9 cellular contexts compared by ENCODE assay signal in the genomic region with DNA sequence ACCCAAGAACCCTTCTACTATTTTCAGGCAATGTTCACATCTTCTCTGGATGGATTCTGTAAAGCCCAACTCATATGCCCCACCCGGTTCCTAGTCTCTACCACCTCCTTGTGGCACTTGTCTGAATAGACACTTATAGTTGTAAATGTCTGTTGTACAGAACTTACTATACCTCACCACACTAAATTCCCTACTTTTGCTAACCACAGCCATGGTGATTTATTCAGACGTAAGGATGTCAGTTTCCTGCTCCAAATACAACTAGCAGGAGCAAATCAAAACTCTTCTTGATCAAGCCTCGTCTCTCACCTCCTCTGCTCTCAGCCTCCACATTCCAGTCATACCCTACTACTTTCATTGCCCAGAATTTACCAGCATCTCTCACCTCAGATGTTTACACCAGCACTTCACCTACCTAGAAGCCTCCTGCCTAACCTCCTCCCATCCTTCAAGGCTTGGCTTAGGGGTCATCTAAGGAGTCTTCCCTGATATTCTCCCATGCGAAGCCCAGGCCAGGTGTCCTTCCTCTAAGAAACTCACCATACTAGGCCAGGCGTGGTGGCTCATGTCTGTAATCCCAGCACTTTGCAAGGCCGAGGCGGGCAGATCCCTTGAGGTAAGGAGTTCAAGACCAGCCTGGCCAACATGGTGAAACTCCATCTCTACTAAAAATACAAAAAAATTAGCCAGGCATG.
DNase-seq lines count a peak whose midpoint lies in the region; ATAC-seq and TF ChIP-seq lines count a peak whose summit lies in the region.
"Had no signal": no experiment of that assay in that cellular context is flagged by ENCODE, and none has a peak within 500 bp of the region (broad histone marks: within the 10 kb centered on the region; RNA-seq: fewer than 3 reads in every experiment).

No MANE protein-coding gene starts in this region.

- no peaks in the 10 kb centered on the region for H3K27me3 ChIP-seq in CD4-positive, alpha-beta T cell (ENCODE audit: control insufficient read depth, insufficient read depth, low read length)

- H3K27ac ChIP-seq in CD4-positive, alpha-beta T cell (ENCODE audit: low read depth, low read length), result no peak overlapping the region
- H3K27ac ChIP-seq: SK-N-MC had no signal

- ATAC-seq in CD4-positive, alpha-beta T cell (ENCODE audit: poor library complexity), result peak; percentile 75
- ATAC-seq in GM18867 (IDR thresholded peaks at IDR 0.05; ENCODE audit: unreplicated experiment), result peak; percentile 23
- ATAC-seq in stimulated activated naive B cell treated with anti-CD40 and anti-IgM and Interleukin-4, amounts not matched to agents 10 μg/mL and 1 μg/mL and 100 μg/mL, for 72 hours (replicated peaks), result no peak
- no peak for ATAC-seq in HG03097 (IDR thresholded peaks at IDR 0.05; ENCODE audit: low FRiP score, unreplicated experiment)

- DNase-seq in CD4-positive, alpha-beta T cell, result no peak
- DNase-seq in NCI-H460 (ENCODE audit: extremely low read depth, low read depth) (peak; percentile 32), hepatic stellate cell (ENCODE audit: low spot score) (peak; percentile 69), 8988T (no peak)
- DNase-seq in activated naive CD8-positive, alpha-beta T cell treated with anti-CD3 and anti-CD28 coated beads for 36 hours, result no peak
- no peak for DNase-seq in stimulated activated naive B cell treated with anti-CD40 and anti-IgM and Interleukin-4, amounts not matched to agents 10 μg/mL and 1 μg/mL and 100 μg/mL, for 72 hours

- no peaks in the 10 kb centered on the region for H3K9me3 ChIP-seq in CD4-positive, alpha-beta T cell (ENCODE audit: control insufficient read depth, low read length)

- intact Hi-C loops in CD4-positive, alpha-beta T cell (cut with DNase I, micrococcal nuclease), result loop anchor here in 1 of 2 experiments (2.0 kb wide), 1 partner anchor 223 kb away; no protein-coding TSS in a partner anchor

- H3K27ac Mint-ChIP-seq in CD4-positive, alpha-beta T cell, result no peak overlapping the region
- peak overlapping the region; percentile 69 for H3K27ac Mint-ChIP-seq in activated naive CD8-positive, alpha-beta T cell treated with anti-CD3 and anti-CD28 coated beads for 36 hours
- H3K27ac Mint-ChIP-seq in stimulated activated naive B cell treated with anti-CD40 and anti-IgM and Interleukin-4, amounts not matched to agents 10 μg/mL and 1 μg/mL and 100 μg/mL, for 72 hours, result peak overlapping the region; percentile 96

- no peak overlapping the region for H3K4me3 Mint-ChIP-seq in CD4-positive, alpha-beta T cell
- no peak overlapping the region for H3K4me3 Mint-ChIP-seq in activated naive CD8-positive, alpha-beta T cell treated with anti-CD3 and anti-CD28 coated beads for 36 hours
- peak overlapping the region; percentile 64 to 81 for H3K4me3 Mint-ChIP-seq in stimulated activated naive B cell treated with anti-CD40 and anti-IgM and Interleukin-4, amounts not matched to agents 10 μg/mL and 1 μg/mL and 100 μg/mL, for 72 hours

- CTCF ChIA-PET in CD4-positive, alpha-beta T cell (lab: Charles Lee), result no interaction called here

- POLR2A ChIA-PET in CD4-positive, alpha-beta T cell (lab: Charles Lee), result no interaction called here

- no peaks in the 10 kb centered on the region for H3K36me3 Mint-ChIP-seq in CD4-positive, alpha-beta T cell (ENCODE audit: low read depth)
- peaks cover 11% of the 10 kb centered on the region for H3K36me3 Mint-ChIP-seq in activated naive CD8-positive, alpha-beta T cell treated with anti-CD3 and anti-CD28 coated beads for 36 hours
- H3K36me3 Mint-ChIP-seq in stimulated activated naive B cell treated with anti-CD40 and anti-IgM and Interleukin-4, amounts not matched to agents 10 μg/mL and 1 μg/mL and 100 μg/mL, for 72 hours, result peaks cover 12 to 29% of the 10 kb centered on the region in 2 donors

- TF ChIP-seq CTCF in CD4-positive, alpha-beta T cell (IDR thresholded peaks at IDR 0.05), result peak; percentile 29

- no peaks in the 10 kb centered on the region for H3K27me3 Mint-ChIP-seq in CD4-positive, alpha-beta T cell
- H3K27me3 Mint-ChIP-seq in activated naive CD8-positive, alpha-beta T cell treated with anti-CD3 and anti-CD28 coated beads for 36 hours, result no peaks in the 10 kb centered on the region
- H3K27me3 Mint-ChIP-seq in stimulated activated naive B cell treated with anti-CD40 and anti-IgM and Interleukin-4, amounts not matched to agents 10 μg/mL and 1 μg/mL and 100 μg/mL, for 72 hours, result no peaks in the 10 kb centered on the region

- H3K4me1 Mint-ChIP-seq in CD4-positive, alpha-beta T cell (ENCODE audit: low read depth), result peaks cover 71% of the 10 kb centered on the region
- H3K4me1 Mint-ChIP-seq in activated naive CD8-positive, alpha-beta T cell treated with anti-CD3 and anti-CD28 coated beads for 36 hours, result peaks cover 71% of the 10 kb centered on the region
- H3K4me1 Mint-ChIP-seq in stimulated activated naive B cell treated with anti-CD40 and anti-IgM and Interleukin-4, amounts not matched to agents 10 μg/mL and 1 μg/mL and 100 μg/mL, for 72 hours, result peaks cover 49 to 82% of the 10 kb centered on the region in 2 donors

- H3K9me3 Mint-ChIP-seq in CD4-positive, alpha-beta T cell, result no peaks in the 10 kb centered on the region
- no peaks in the 10 kb centered on the region for H3K9me3 Mint-ChIP-seq in activated naive CD8-positive, alpha-beta T cell treated with anti-CD3 and anti-CD28 coated beads for 36 hours
- no peaks in the 10 kb centered on the region for H3K9me3 Mint-ChIP-seq in stimulated activated naive B cell treated with anti-CD40 and anti-IgM and Interleukin-4, amounts not matched to agents 10 μg/mL and 1 μg/mL and 100 μg/mL, for 72 hours

Comparison
In these comparisons a context has a peak if more than half of its experiments do, and no peak if none do; other contexts are left out.
1. ATAC-seq: peak in CD4-positive, alpha-beta T cell (single experiment) and GM18867 (single experiment); none in stimulated activated naive B cell treated with anti-CD40 and anti-IgM and Interleukin-4, amounts not matched to agents 10 μg/mL and 1 μg/mL and 100 μg/mL, for 72 hours (0 of 2) and HG03097 (single experiment).
2. DNase-seq: peak in NCI-H460 (single experiment) and hepatic stellate cell (single experiment); none in CD4-positive, alpha-beta T cell (0 of 10), activated naive CD8-positive, alpha-beta T cell treated with anti-CD3 and anti-CD28 coated beads for 36 hours (single experiment), stimulated activated naive B cell treated with anti-CD40 and anti-IgM and Interleukin-4, amounts not matched to agents 10 μg/mL and 1 μg/mL and 100 μg/mL, for 72 hours (single experiment) and 8988T (single experiment).
3. H3K4me3 Mint-ChIP-seq: peak in stimulated activated naive B cell treated with anti-CD40 and anti-IgM and Interleukin-4, amounts not matched to agents 10 μg/mL and 1 μg/mL and 100 μg/mL, for 72 hours (2 of 2); none in CD4-positive, alpha-beta T cell (single experiment) and activated naive CD8-positive, alpha-beta T cell treated with anti-CD3 and anti-CD28 coated beads for 36 hours (single experiment).